Comparison of ENCODE assay signal across 9 cellular contexts in the genomic region with DNA sequence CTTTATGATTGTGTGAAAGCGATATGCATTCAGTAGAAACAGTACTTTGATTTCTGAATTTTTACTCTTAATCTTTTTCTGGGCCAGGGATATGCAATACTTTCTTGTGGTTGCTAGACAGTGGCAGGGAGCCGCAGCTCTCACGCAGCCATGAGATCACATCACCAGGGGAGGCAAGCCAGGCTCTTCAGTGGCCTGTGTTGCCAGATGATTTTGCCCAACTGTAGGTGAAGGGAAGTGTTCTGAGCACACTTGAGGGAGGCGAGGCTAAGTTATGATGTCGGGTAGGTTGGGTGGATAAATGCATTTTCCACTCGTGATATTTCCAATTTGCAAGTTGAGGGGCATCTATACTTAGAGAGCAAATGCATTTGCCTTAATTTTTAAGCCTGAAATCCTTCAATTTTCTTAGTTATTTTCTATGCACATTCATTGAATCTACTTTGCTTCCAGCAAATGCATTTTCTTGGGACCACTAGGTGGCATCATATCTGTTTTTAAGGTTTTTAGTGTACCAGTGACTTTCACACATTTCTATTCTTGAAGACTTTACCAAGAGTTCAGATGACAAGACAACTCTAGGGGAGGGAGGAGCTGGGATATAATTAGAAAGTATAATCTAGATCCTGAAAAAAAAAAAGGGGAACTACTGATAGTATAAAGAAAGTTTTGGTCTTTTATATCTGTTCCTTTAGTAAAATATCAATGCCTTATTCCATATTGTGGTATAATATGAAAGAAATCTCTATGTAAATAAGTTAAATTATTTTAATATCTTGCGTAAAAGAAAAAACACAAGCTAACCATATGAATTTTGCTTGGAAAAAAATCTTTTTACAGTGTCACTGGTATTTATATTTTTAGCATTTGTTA.
DNase-seq lines count a peak whose midpoint lies in the region; ATAC-seq, FAIRE-seq and TF ChIP-seq lines count a peak whose summit lies in the region.
"Had no signal": no experiment of that assay in that cellular context is flagged by ENCODE, and none has a peak within 500 bp of the region (broad histone marks: within the 10 kb centered on the region; RNA-seq: fewer than 3 reads in every experiment).

No MANE protein-coding gene starts in this region.

- no peaks in the 10 kb centered on the region for H3K36me3 Mint-ChIP-seq in astrocyte (ENCODE audit: low read depth, unreplicated experiment)
- H3K36me3 Mint-ChIP-seq in effector memory CD8-positive, alpha-beta T cell (ENCODE audit: insufficient read depth), result no peaks in the 10 kb centered on the region
- no peaks in the 10 kb centered on the region for H3K36me3 Mint-ChIP-seq in activated T-helper 2 cell treated with anti-CD3 and anti-CD28 coated beads, Interferon-gamma antibody, Interleukin-2, Interleukin-4, amounts not matched to agents 10 μg/mL and 5 μg/mL and 100 μg/mL, durations not matched to agents 14 hours and 24 hours and 36 hours (ENCODE audit: low read depth)
- H3K36me3 Mint-ChIP-seq: CD8-positive, alpha-beta memory T cell had no signal

- H3K36me3 ChIP-seq in astrocyte (ENCODE audit: insufficient read depth, low read length) (no peaks in the 10 kb centered on the region), left lung (no peaks in the 10 kb centered on the region)

- no peak overlapping the region for H2AFZ ChIP-seq in astrocyte (ENCODE audit: low read depth, low read length)

- no peak overlapping the region for H3K9ac ChIP-seq in astrocyte (ENCODE audit: low read length)

- H3K4me1 ChIP-seq in astrocyte (ENCODE audit: insufficient read depth, low read length) (no peaks in the 10 kb centered on the region), left lung (no peaks in the 10 kb centered on the region)

- H3K4me1 Mint-ChIP-seq in astrocyte (ENCODE audit: low read depth, unreplicated experiment), result no peaks in the 10 kb centered on the region
- H3K4me1 Mint-ChIP-seq in effector memory CD8-positive, alpha-beta T cell (ENCODE audit: low read depth in 2 of 2), result no peaks in the 10 kb centered on the region
- no peaks in the 10 kb centered on the region for H3K4me1 Mint-ChIP-seq in activated T-helper 2 cell treated with anti-CD3 and anti-CD28 coated beads, Interferon-gamma antibody, Interleukin-2, Interleukin-4, amounts not matched to agents 10 μg/mL and 5 μg/mL and 100 μg/mL, durations not matched to agents 14 hours and 24 hours and 36 hours (ENCODE audit: low read depth)
- H3K4me1 Mint-ChIP-seq: CD8-positive, alpha-beta memory T cell had no signal

- no peaks in the 10 kb centered on the region for H3K9me3 Mint-ChIP-seq in astrocyte (ENCODE audit: unreplicated experiment)
- peaks cover 0 to 1% of the 10 kb centered on the region in 2 donors for H3K9me3 Mint-ChIP-seq in effector memory CD8-positive, alpha-beta T cell
- no peaks in the 10 kb centered on the region for H3K9me3 Mint-ChIP-seq in activated T-helper 2 cell treated with anti-CD3 and anti-CD28 coated beads, Interferon-gamma antibody, Interleukin-2, Interleukin-4, amounts not matched to agents 10 μg/mL and 5 μg/mL and 100 μg/mL, durations not matched to agents 14 hours and 24 hours and 36 hours

- H3K27ac ChIP-seq in astrocyte (ENCODE audit: low read depth, low read length), result no peak overlapping the region
- no peak overlapping the region for H3K27ac ChIP-seq in left lung

- peak; percentile 47 for DNase-seq in NCI-H82 (lab: John Stamatoyannopoulos, UW)
- no peak for DNase-seq in NCI-H82 treated with DMSO at 0.1 percent for 48 hours (lab: John Stamatoyannopoulos, UW; ENCODE audit: unreplicated experiment)
- DNase-seq in NCI-H128 (lab: John Stamatoyannopoulos, UW; ENCODE audit: unreplicated experiment), result peak; percentile 14
- DNase-seq in astrocyte (ENCODE audit: low read depth), result peak; percentile 6
- no peak for DNase-seq in left lung
- no peak for DNase-seq in effector memory CD8-positive, alpha-beta T cell
- no peak for DNase-seq in activated T-helper 2 cell treated with anti-CD3 and anti-CD28 coated beads, Interferon-gamma antibody, Interleukin-2, Interleukin-4, amounts not matched to agents 10 μg/mL and 5 μg/mL and 100 μg/mL, durations not matched to agents 14 hours and 24 hours and 36 hours (ENCODE audit: low spot score)

- H3K79me2 ChIP-seq in astrocyte (ENCODE audit: insufficient read depth, low read length), result no peaks in the 10 kb centered on the region

- H3K27me3 ChIP-seq in astrocyte (ENCODE audit: insufficient read depth, low read length) (no peaks in the 10 kb centered on the region), left lung (no peaks in the 10 kb centered on the region)

- H3K4me3 Mint-ChIP-seq in astrocyte (ENCODE audit: unreplicated experiment), result no peak overlapping the region
- no peak overlapping the region for H3K4me3 Mint-ChIP-seq in effector memory CD8-positive, alpha-beta T cell
- H3K4me3 Mint-ChIP-seq in activated T-helper 2 cell treated with anti-CD3 and anti-CD28 coated beads, Interferon-gamma antibody, Interleukin-2, Interleukin-4, amounts not matched to agents 10 μg/mL and 5 μg/mL and 100 μg/mL, durations not matched to agents 14 hours and 24 hours and 36 hours (ENCODE audit: low read depth), result no peak overlapping the region
- H3K4me3 Mint-ChIP-seq: CD8-positive, alpha-beta memory T cell had no signal

- H3K4me2 ChIP-seq in astrocyte (ENCODE audit: low read length), result no peak overlapping the region

- TF ChIP-seq CTCF in astrocyte (IDR thresholded peaks at IDR 0.05; ENCODE audit: insufficient read depth, low read depth, low read length) (peak; percentile 62), left lung (IDR thresholded peaks at IDR 0.05) (peak; percentile 24 to 51)

- ATAC-seq in left lung (no peak), GM21528 (IDR thresholded peaks at IDR 0.05; ENCODE audit: low FRiP score, unreplicated experiment) (no peak)
- no peak for ATAC-seq in effector memory CD8-positive, alpha-beta T cell (replicated peaks)

- no peak for FAIRE-seq in astrocyte (lab: Jason Lieb, UNC)

- H3K9me3 ChIP-seq in astrocyte (ENCODE audit: insufficient read depth, low read depth, low read length) (no peaks in the 10 kb centered on the region), left lung (no peaks in the 10 kb centered on the region)

- no peak overlapping the region for H3K27ac Mint-ChIP-seq in astrocyte (ENCODE audit: unreplicated experiment)
- H3K27ac Mint-ChIP-seq in effector memory CD8-positive, alpha-beta T cell, result no peak overlapping the region
- no peak overlapping the region for H3K27ac Mint-ChIP-seq in activated T-helper 2 cell treated with anti-CD3 and anti-CD28 coated beads, Interferon-gamma antibody, Interleukin-2, Interleukin-4, amounts not matched to agents 10 μg/mL and 5 μg/mL and 100 μg/mL, durations not matched to agents 14 hours and 24 hours and 36 hours
- H3K27ac Mint-ChIP-seq: CD8-positive, alpha-beta memory T cell had no signal

- no peaks in the 10 kb centered on the region for H4K20me1 ChIP-seq in astrocyte (ENCODE audit: insufficient read depth, low read length)

- H3K4me3 ChIP-seq in astrocyte (ENCODE audit: insufficient read depth, low read depth, low read length), result no peak overlapping the region
- H3K4me3 ChIP-seq in left lung, result no peak overlapping the region

- H3K27me3 Mint-ChIP-seq in astrocyte (ENCODE audit: low read depth, unreplicated experiment), result no peaks in the 10 kb centered on the region
- no peaks in the 10 kb centered on the region for H3K27me3 Mint-ChIP-seq in effector memory CD8-positive, alpha-beta T cell
- H3K27me3 Mint-ChIP-seq in activated T-helper 2 cell treated with anti-CD3 and anti-CD28 coated beads, Interferon-gamma antibody, Interleukin-2, Interleukin-4, amounts not matched to agents 10 μg/mL and 5 μg/mL and 100 μg/mL, durations not matched to agents 14 hours and 24 hours and 36 hours (ENCODE audit: low read depth), result no peaks in the 10 kb centered on the region
- H3K27me3 Mint-ChIP-seq: CD8-positive, alpha-beta memory T cell had no signal

- intact Hi-C loops in left lung (cut with DNase I), result no loop called here
- intact Hi-C loops in activated T-helper 2 cell treated with anti-CD3 and anti-CD28 coated beads, Interferon-gamma antibody, Interleukin-2, Interleukin-4, amounts not matched to agents 10 μg/mL and 5 μg/mL and 100 μg/mL, durations not matched to agents 14 hours and 24 hours and 36 hours (cut with micrococcal nuclease), result loop anchor here (5.0 kb wide), 1 partner anchor 1615 kb away; no protein-coding TSS in a partner anchor

Comparison
In these comparisons a context has a peak if more than half of its experiments do, and no peak if none do; other contexts are left out.
1. DNase-seq: peak in NCI-H82 (single experiment), NCI-H128 (single experiment) and astrocyte (single experiment); none in NCI-H82 treated with DMSO at 0.1 percent for 48 hours (single experiment), left lung (0 of 2), effector memory CD8-positive, alpha-beta T cell (0 of 3) and activated T-helper 2 cell treated with anti-CD3 and anti-CD28 coated beads, Interferon-gamma antibody, Interleukin-2, Interleukin-4, amounts not matched to agents 10 μg/mL and 5 μg/mL and 100 μg/mL, durations not matched to agents 14 hours and 24 hours and 36 hours (single experiment).